In genomic region chr16:71648921-71649320, GRCh38 we compare ENCODE assay signal across 14 cellular contexts. TPM values are rescaled to one million over a fixed set of nuclear protein-coding genes. Genes with fewer than 3 reads are reported as not detected.
DNase-seq lines count a peak whose midpoint lies in the region; ATAC-seq, FAIRE-seq and TF ChIP-seq lines count a peak whose summit lies in the region.
"Had no signal": no experiment of that assay in that cellular context is flagged by ENCODE, and none has a peak within 500 bp of the region (broad histone marks: within the 10 kb centered on the region; RNA-seq: fewer than 3 reads in every experiment).

No MANE protein-coding gene starts in this region.

- H3K9me2 ChIP-seq in HCT116 (ENCODE audit: insufficient read depth) = no peaks in the 10 kb centered on the region

- H3K79me2 ChIP-seq in HCT116 (ENCODE audit: insufficient read depth, low read length) = no peaks in the 10 kb centered on the region

- H3K9ac ChIP-seq in HCT116 (ENCODE audit: low read length) (no peak overlapping the region), kidney (ENCODE audit: low read length in 2 of 2) (no peak overlapping the region)

- no peaks in the 10 kb centered on the region for H3K9me3 ChIP-seq in HCT116 (ENCODE audit: control insufficient read depth in 1 of 2, insufficient read depth in 1 of 2, low read depth in 1 of 2, low read length in 2 of 2)
- H3K9me3 ChIP-seq in kidney (ENCODE audit: control insufficient read depth in 1 of 2, low read length in 2 of 2) = no peaks in the 10 kb centered on the region
- H3K9me3 ChIP-seq: thoracic aorta had no signal

- no peak overlapping the region for H3K4me3 ChIP-seq in HCT116 (replicated peaks in 1 of 2; ENCODE audit: low read depth in 1 of 2, low read length in 2 of 2)
- no peak overlapping the region for H3K4me3 ChIP-seq in kidney (ENCODE audit: low read length in 2 of 2)
- H3K4me3 ChIP-seq: thoracic aorta had no signal

- DNase-seq in AG20443 (ENCODE audit: low spot score) = peak; percentile 28
- no peak for DNase-seq in HCT116 (ENCODE audit: low read depth, low spot score)
- peak; percentile 3 for DNase-seq in amniotic epithelial cell (ENCODE audit: low read depth)
- DNase-seq in kidney = no peak
- no peak for DNase-seq in activated gamma-delta T cell treated with Interleukin-2 at 50 U/mL for 16 hours
- DNase-seq in globus pallidus (ENCODE audit: low spot score) = no peak
- DNase-seq: DMS79; effector CD4-positive, alpha-beta T cell; mesenchymal stem cell; NCI-H187; T-cell had no signal

- BruUV-seq in HCT116 (replicated peaks; lab: Mats Ljungman, UMichigan) = no TSS peak

- TF ChIP-seq CTCF in HCT116 (IDR thresholded peaks at IDR 0.05 in 2 of 3, conservative IDR thresholded peaks at IDR 0.05 in 1 of 3; ENCODE audit: borderline replicate concordance in 1 of 3, insufficient read depth in 1 of 3, low read depth in 2 of 3, low read length in 2 of 3) = peak; percentile 6 to 74 (median 69); a peak in 5 of 6 replicates
- peak; percentile 41 for TF ChIP-seq CTCF in kidney (IDR thresholded peaks at IDR 0.05; ENCODE audit: borderline replicate concordance, extremely low read depth, insufficient read depth)

- CTCF ChIA-PET in HCT116 (lab: Charles Lee) = no interaction called here

- H3K4me1 ChIP-seq in HCT116 (ENCODE audit: control insufficient read depth in 1 of 2, insufficient read depth in 2 of 2, low read length in 2 of 2) = no peaks in the 10 kb centered on the region
- no peaks in the 10 kb centered on the region for H3K4me1 ChIP-seq in kidney (ENCODE audit: control insufficient read depth in 1 of 2, insufficient read depth in 1 of 2, low read depth in 1 of 2, low read length in 2 of 2)

- no peak overlapping the region for H3K4me2 ChIP-seq in HCT116 (ENCODE audit: low read length)

- no peak for FAIRE-seq in kidney (lab: Jason Lieb, UNC)

- peak; percentile 50 for TF ChIP-seq RAD21 in HCT116 (IDR thresholded peaks at IDR 0.05; ENCODE audit: low read depth)

- no peaks in the 10 kb centered on the region for H4K20me1 ChIP-seq in HCT116 (ENCODE audit: insufficient read depth)

- RAD21 ChIA-PET in HCT116 (lab: Charles Lee; ENCODE audit: low non-redundant PET in 1 of 2, low total read pairs in 2 of 2, uncharacterized antibody in 2 of 2, unreplicated experiment in 2 of 2) = no interaction called here

- H3K27me3 ChIP-seq in HCT116 (ENCODE audit: insufficient read depth, low read length) = no peaks in the 10 kb centered on the region

- TF ChIP-seq POLR2A in HCT116 (IDR thresholded peaks at IDR 0.05; ENCODE audit: borderline replicate concordance, extremely low read depth, insufficient read depth, insufficient read length) = no peak

- intact Hi-C loops in HCT116 (cut with micrococcal nuclease) (no loop called here), kidney (cut with DNase I) (no loop called here)

- H3K27ac ChIP-seq in HCT116 (ENCODE audit: low read depth, low read length) (no peak overlapping the region), kidney (ENCODE audit: low read depth in 2 of 2, low read length in 2 of 2) (no peak overlapping the region)
- H3K27ac ChIP-seq: thoracic aorta had no signal

- POLR2A ChIA-PET in HCT116 (lab: Charles Lee) = no interaction called here

- no peak overlapping the region for H2AFZ ChIP-seq in HCT116 (ENCODE audit: low read depth, low read length, poor library complexity, severe bottlenecking)

- peaks cover 0 to 2% of the 10 kb centered on the region in 2 experiments; a peak in 1 of 4 replicates for H3K36me3 ChIP-seq in HCT116 (ENCODE audit: control insufficient read depth in 1 of 2, insufficient read depth in 2 of 2, low read length in 2 of 2)
- peaks cover 7 to 13% of the 10 kb centered on the region in 2 donors for H3K36me3 ChIP-seq in kidney (ENCODE audit: control insufficient read depth in 1 of 2, insufficient read depth in 2 of 2, low read length in 2 of 2)

- ATAC-seq in HCT116 (peak; percentile 83), GM19324 (IDR thresholded peaks at IDR 0.05; ENCODE audit: low FRiP score, unreplicated experiment) (no peak), GM18502 (IDR thresholded peaks at IDR 0.05; ENCODE audit: poor library complexity, unreplicated experiment) (no peak)
- ATAC-seq: T-cell had no signal

TF ChIP-seq in HCT116, 20 proteins besides CTCF, POLR2A, EP300 and RAD21:
- TF ChIP-seq MAX (IDR thresholded peaks at IDR 0.05) (no peak), REST (IDR thresholded peaks at IDR 0.05; ENCODE audit: low read depth) (no peak), FOSL1 (IDR thresholded peaks at IDR 0.05; ENCODE audit: low read depth) (no peak), EZH2 (IDR thresholded peaks at IDR 0.05) (no peak), CBX3 (IDR thresholded peaks at IDR 0.05; ENCODE audit: low read depth) (no peak), EZH2phosphoT487 (IDR thresholded peaks at IDR 0.05; ENCODE audit: borderline replicate concordance) (no peak), EGR1 (IDR thresholded peaks at IDR 0.05; ENCODE audit: low read depth) (no peak), ZNF274 (IDR thresholded peaks at IDR 0.05; ENCODE audit: low read depth, low read length) (no peak), JUND (IDR thresholded peaks at IDR 0.05) (no peak), ELF1 (IDR thresholded peaks at IDR 0.05; ENCODE audit: borderline replicate concordance, low read depth) (no peak), TCF7L2 (IDR thresholded peaks at IDR 0.05; ENCODE audit: borderline replicate concordance, extremely low read depth, insufficient read depth, insufficient read length) (no peak), ZBTB33 (IDR thresholded peaks at IDR 0.05; ENCODE audit: extremely low read depth, insufficient replicate concordance, low read length) (no peak), SP1 (IDR thresholded peaks at IDR 0.05; ENCODE audit: low read depth) (no peak), POLR2AphosphoS5 (IDR thresholded peaks at IDR 0.05; ENCODE audit: low read depth, low read length) (no peak), CEBPB (IDR thresholded peaks at IDR 0.05; ENCODE audit: low read depth) (no peak), SIN3A (IDR thresholded peaks at IDR 0.05; ENCODE audit: low read depth) (no peak), ZFX (IDR thresholded peaks at IDR 0.05) (no peak), ATF3 (IDR thresholded peaks at IDR 0.05) (no peak)

RNA-seq across cellular contexts. Expression of gene MARVELD3, which starts 22.9 kb away (rescaled TPM):
- 20.9 TPM for total RNA-seq in HCT116 (2021; ENCODE audit: unreplicated experiment)
- polyA plus RNA-seq in HCT116 (2012) = 11.7 and 15.1 TPM in 2 replicates
- 10.3 TPM for total RNA-seq in kidney
- polyA plus RNA-seq in kidney (ENCODE audit: insufficient read depth, low read depth, low replicate concordance) = 10.6 TPM
- total RNA-seq: thoracic aorta had no signal

Comparison
In these comparisons a context has a peak if more than half of its experiments do, and no peak if none do; other contexts are left out.
1. DNase-seq: peak in AG20443 (single experiment) and amniotic epithelial cell (single experiment); none in HCT116 (single experiment), kidney (single experiment), activated gamma-delta T cell treated with Interleukin-2 at 50 U/mL for 16 hours (single experiment) and globus pallidus (single experiment).